In genomic region chr1:45573231-45573804, GRCh38 we compare ENCODE assay signal across 1 cellular context.
TF ChIP-seq lines count a peak whose summit lies in the region.

No MANE protein-coding gene starts in this region.

TF ChIP-seq in K562, 482 proteins besides CTCF, POLR2A, EP300 and RAD21:
- TF ChIP-seq RBM25 (IDR thresholded peaks at IDR 0.05; ENCODE audit: low read depth, low read length, severe bottlenecking) (no peak), FOXP1 (CRISPR knock-in tag; IDR thresholded peaks at IDR 0.05) (no peak), ZNF263 (CRISPR knock-in tag; IDR thresholded peaks at IDR 0.05; ENCODE audit: borderline replicate concordance) (0 out of 2 replicates have a peak, but pooled peaks have one; percentile 7), GMEB1 (CRISPR knock-in tag; IDR thresholded peaks at IDR 0.05) (no peak), GTF2F1 (IDR thresholded peaks at IDR 0.05; ENCODE audit: low read depth, low read length) (no peak), CXXC5 (CRISPR knock-in tag; IDR thresholded peaks at IDR 0.05) (0 out of 2 replicates have a peak, but pooled peaks have one; percentile 4), NONO (IDR thresholded peaks at IDR 0.05; ENCODE audit: low read depth in 2 of 2, low read length in 1 of 2) (peak in 1 of 2 experiments; percentile 12; a peak in 1 of 4 replicates), MITF (IDR thresholded peaks at IDR 0.05) (no peak), NRF1 (conservative IDR thresholded peaks at IDR 0.05 in 1 of 2, IDR thresholded peaks at IDR 0.05 in 1 of 2) (peak; percentile 82 to 85), RB1 (IDR thresholded peaks at IDR 0.05; ENCODE audit: low read depth) (no peak), PURB (CRISPR knock-in tag; IDR thresholded peaks at IDR 0.05; ENCODE audit: low read depth) (no peak), ARID4B (CRISPR knock-in tag; IDR thresholded peaks at IDR 0.05) (no peak), ATF7 (IDR thresholded peaks at IDR 0.05) (0 out of 2 replicates have a peak, but pooled peaks have one; percentile 13), NCOA6 (IDR thresholded peaks at IDR 0.05) (no peak), TCFL5 (CRISPR knock-in tag; conservative IDR thresholded peaks at IDR 0.05) (no peak), GTF2B (IDR thresholded peaks at IDR 0.05; ENCODE audit: extremely low read depth, insufficient read length) (no peak)
